ENCODE assay signal across 15 cellular contexts in the genomic region with DNA sequence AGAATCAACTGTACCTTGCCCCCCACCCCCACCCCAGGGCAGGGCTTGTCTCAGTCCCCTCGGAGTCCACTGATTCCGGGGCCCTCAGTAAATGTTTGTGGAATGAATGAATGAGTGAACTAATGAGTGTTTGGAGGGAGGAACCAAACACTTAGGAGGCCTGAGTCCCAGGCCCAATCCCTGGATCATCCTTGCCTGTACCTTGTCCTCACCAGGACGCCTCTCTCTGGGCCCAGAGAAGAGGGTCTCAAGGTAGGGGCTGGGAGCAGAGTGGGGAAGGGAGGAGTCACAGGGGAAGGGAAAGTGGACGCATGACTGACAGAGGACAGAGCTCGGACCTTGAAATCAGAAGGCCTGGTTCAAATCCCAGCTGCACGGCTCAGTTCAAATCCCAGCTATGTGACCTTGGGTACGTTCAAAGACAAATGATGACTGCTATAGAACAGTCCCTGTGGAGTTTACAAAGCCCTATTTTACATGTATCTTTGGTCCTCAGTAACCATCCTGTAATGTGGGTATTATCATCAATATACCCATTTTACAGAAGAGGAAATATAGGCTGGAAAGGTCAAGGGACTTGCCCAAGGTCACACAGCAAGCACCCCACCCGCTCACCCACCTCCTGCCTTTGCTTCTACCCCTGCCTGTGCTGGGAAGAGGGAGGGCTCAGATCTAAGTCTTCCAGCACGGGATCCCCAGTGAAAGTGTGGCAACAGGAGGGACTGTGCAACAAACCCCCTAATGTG. TPM values are rescaled to one million over a fixed set of nuclear protein-coding genes. Genes with fewer than 3 reads are reported as not detected.
"Had no signal": no experiment of that assay in that cellular context is flagged by ENCODE, and none has a peak within 500 bp of the region (broad histone marks: within the 10 kb centered on the region; RNA-seq: fewer than 3 reads in every experiment).

No MANE protein-coding gene starts in this region.

- H3K27me3 ChIP-seq: cardiac muscle cell, colonic mucosa, left lung had no signal

- ATAC-seq: left lung had no signal

- DNase-seq: colonic mucosa, hippocampal formation, kidney, left lung, mammary epithelial cell, retina, T-helper 9 cell, tibial artery had no signal

- H3K9me3 Mint-ChIP-seq: activated CD4-positive, alpha-beta T cell treated with anti-CD3 and anti-CD28 coated beads, Interleukin-2, amount 10 ng/mL, durations not matched to agents 7 days and 5 days; activated naive CD4-positive, alpha-beta T cell treated with anti-CD3 and anti-CD28 coated beads for 36 hours; activated T-helper 2 cell treated with anti-CD3 and anti-CD28 coated beads, Interferon-gamma antibody, Interleukin-2, Interleukin-4, amounts not matched to agents 10 μg/mL and 5 μg/mL and 100 μg/mL, durations not matched to agents 14 hours and 24 hours and 36 hours had no signal

- H3K27ac ChIP-seq: cardiac muscle cell, colonic mucosa, esophagus muscularis mucosa, left lung, tibial artery had no signal

- FAIRE-seq: kidney, urothelium cell line had no signal

- H3K27ac Mint-ChIP-seq: activated naive CD4-positive, alpha-beta T cell treated with anti-CD3 and anti-CD28 coated beads for 36 hours; activated T-helper 2 cell treated with anti-CD3 and anti-CD28 coated beads, Interferon-gamma antibody, Interleukin-2, Interleukin-4, amounts not matched to agents 10 μg/mL and 5 μg/mL and 100 μg/mL, durations not matched to agents 14 hours and 24 hours and 36 hours had no signal

- H3K4me3 ChIP-seq: cardiac muscle cell, colonic mucosa, esophagus muscularis mucosa, left lung, tibial artery had no signal

- H3K9me3 ChIP-seq: colonic mucosa, esophagus muscularis mucosa, left lung, tibial artery had no signal

- H3K36me3 ChIP-seq: cardiac muscle cell, colonic mucosa, esophagus muscularis mucosa, left lung, tibial artery had no signal

- H3K4me3 Mint-ChIP-seq: activated CD4-positive, alpha-beta T cell treated with anti-CD3 and anti-CD28 coated beads, Interleukin-2, amount 10 ng/mL, durations not matched to agents 7 days and 5 days; activated naive CD4-positive, alpha-beta T cell treated with anti-CD3 and anti-CD28 coated beads for 36 hours had no signal

RNA-seq across cellular contexts. Expression of a gene that starts 18.3 kb away (rescaled TPM):
- total RNA-seq: activated CD4-positive, alpha-beta T cell treated with anti-CD3 and anti-CD28 coated beads, Interleukin-2, amount 10 ng/mL, durations not matched to agents 7 days and 5 days; activated naive CD4-positive, alpha-beta T cell treated with anti-CD3 and anti-CD28 coated beads for 36 hours; activated T-helper 2 cell treated with anti-CD3 and anti-CD28 coated beads, Interferon-gamma antibody, Interleukin-2, Interleukin-4, amounts not matched to agents 10 μg/mL and 5 μg/mL and 100 μg/mL, durations not matched to agents 14 hours and 24 hours and 36 hours; cardiac muscle cell; glomerular endothelial cell; mammary epithelial cell had no signal
- polyA plus RNA-seq: cardiac muscle cell, mammary epithelial cell had no signal
